15 cellular contexts compared by ENCODE assay signal in the genomic region with DNA sequence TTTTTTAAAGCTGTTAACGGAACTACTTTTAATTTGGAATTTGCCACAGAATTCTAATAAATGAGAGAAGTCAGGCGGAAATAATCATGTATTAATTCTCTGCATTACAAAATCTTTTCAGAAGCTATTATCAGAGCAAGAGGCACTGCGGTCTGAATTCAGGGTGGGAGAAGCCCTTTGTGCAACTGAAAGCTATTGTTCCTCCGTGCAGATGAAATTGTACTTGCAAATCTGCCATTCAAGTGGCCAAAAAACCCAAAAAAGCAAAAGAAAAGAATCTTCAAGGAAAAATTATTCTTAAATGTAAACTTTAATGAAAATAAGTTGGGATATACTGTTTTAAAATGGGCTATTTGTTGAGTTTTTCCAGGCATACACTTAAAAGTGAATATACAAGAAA.
"Had no signal": no experiment of that assay in that cellular context is flagged by ENCODE, and none has a peak within 500 bp of the region (broad histone marks: within the 10 kb centered on the region; RNA-seq: fewer than 3 reads in every experiment).

No MANE protein-coding gene starts in this region.

- DNase-seq: activated CD4-positive, alpha-beta T cell treated with anti-CD3 and anti-CD28 coated beads for 1 hour; activated CD8-positive, alpha-beta memory T cell treated with anti-CD3 and anti-CD28 coated beads, Interleukin-2, amount 50 U/mL, for 4 hours; activated CD8-positive, alpha-beta T cell treated with anti-CD3 and anti-CD28 coated beads for 36 hours; activated T-cell treated with anti-CD3 and anti-CD28 coated beads, Interleukin-2, amount 50 U/mL, for 72 hours; effector memory CD8-positive, alpha-beta T cell; lower lobe of right lung; psoas muscle; stimulated activated CD4-positive, alpha-beta T cell treated with anti-CD3 and anti-CD28 coated beads, Interleukin-2, amount 100 ng/mL, for 24 hours; stimulated activated naive CD4-positive, alpha-beta T cell; T-helper 9 cell; trophoblast cell had no signal

- H3K4me3 ChIP-seq: body of pancreas, gastroesophageal sphincter, lower lobe of right lung, psoas muscle had no signal

- H3K4me3 Mint-ChIP-seq: activated CD8-positive, alpha-beta T cell treated with anti-CD3 and anti-CD28 coated beads for 36 hours; activated T-cell treated with anti-CD3 and anti-CD28 coated beads, Interleukin-2, amount 50 U/mL, for 72 hours; mesothelial cell of epicardium had no signal

- H3K27ac ChIP-seq: body of pancreas, gastroesophageal sphincter, lower lobe of right lung, psoas muscle had no signal

- H3K36me3 Mint-ChIP-seq: mesothelial cell of epicardium had no signal

- H3K36me3 ChIP-seq: gastroesophageal sphincter, lower lobe of right lung had no signal

- H3K9me3 ChIP-seq: body of pancreas, gastroesophageal sphincter, lower lobe of right lung, psoas muscle had no signal

- H3K9me3 Mint-ChIP-seq: activated CD8-positive, alpha-beta T cell treated with anti-CD3 and anti-CD28 coated beads for 36 hours; activated T-cell treated with anti-CD3 and anti-CD28 coated beads, Interleukin-2, amount 50 U/mL, for 72 hours; effector memory CD8-positive, alpha-beta T cell; mesothelial cell of epicardium had no signal

- ATAC-seq: activated CD8-positive, alpha-beta T cell treated with anti-CD3 and anti-CD28 coated beads for 36 hours; activated T-cell treated with anti-CD3 and anti-CD28 coated beads, Interleukin-2, amount 50 U/mL, for 72 hours; body of pancreas; effector memory CD8-positive, alpha-beta T cell; gastroesophageal sphincter; lower lobe of right lung; psoas muscle; sciatic nerve had no signal

- H3K27ac Mint-ChIP-seq: activated CD8-positive, alpha-beta T cell treated with anti-CD3 and anti-CD28 coated beads for 36 hours; activated T-cell treated with anti-CD3 and anti-CD28 coated beads, Interleukin-2, amount 50 U/mL, for 72 hours; effector memory CD8-positive, alpha-beta T cell; mesothelial cell of epicardium had no signal
